Comparison of ENCODE assay signal across 11 cellular contexts in the genomic region with DNA sequence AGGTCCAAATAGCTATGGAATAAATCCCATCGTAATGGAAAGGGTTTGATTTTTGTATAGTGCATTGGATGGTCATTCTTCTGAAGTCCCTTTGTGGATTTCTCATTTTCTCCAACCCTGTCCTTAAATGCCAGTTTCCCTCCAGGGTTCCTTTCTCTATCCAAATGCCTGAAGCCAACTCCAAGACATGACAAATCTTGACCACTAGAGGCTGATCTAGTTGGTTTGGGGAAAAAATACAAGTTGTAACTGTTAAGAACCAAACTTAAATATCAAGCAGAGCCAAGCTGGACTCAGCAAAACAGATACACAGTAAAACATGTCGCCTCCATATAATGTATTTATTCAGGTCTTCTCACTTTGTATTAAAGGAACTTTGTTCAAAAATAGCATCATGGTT. TPM values are rescaled to one million over a fixed set of nuclear protein-coding genes. Genes with fewer than 3 reads are reported as not detected.
DNase-seq lines count a peak whose midpoint lies in the region; ATAC-seq, FAIRE-seq and TF ChIP-seq lines count a peak whose summit lies in the region.
"Had no signal": no experiment of that assay in that cellular context is flagged by ENCODE, and none has a peak within 500 bp of the region (broad histone marks: within the 10 kb centered on the region; RNA-seq: fewer than 3 reads in every experiment).

No MANE protein-coding gene starts in this region.

- FAIRE-seq in H54 (lab: Jason Lieb, UNC) = peak; percentile 41
- FAIRE-seq: TTC549 had no signal

- peak; percentile 30; the same call in 1 of the 2 replicates for TF ChIP-seq CTCF in BE2C (IDR thresholded peaks at IDR 0.05; ENCODE audit: low read depth, low read length)
- TF ChIP-seq CTCF in Calu3 (IDR thresholded peaks at IDR 0.05; ENCODE audit: unreplicated experiment) = no peak
- peak in 1 of 6 experiments; percentile 15 for TF ChIP-seq CTCF in upper lobe of left lung (IDR thresholded peaks at IDR 0.05)

- H3K9me3 ChIP-seq in BE2C (no peaks in the 10 kb centered on the region), upper lobe of left lung (no peaks in the 10 kb centered on the region)

- TF ChIP-seq EP300 in upper lobe of left lung (IDR thresholded peaks at IDR 0.05) = no peak

- H3K36me3 Mint-ChIP-seq in Calu3 (ENCODE audit: insufficient read depth, unreplicated experiment) = no peaks in the 10 kb centered on the region
- H3K36me3 Mint-ChIP-seq: activated naive CD4-positive, alpha-beta T cell treated with anti-CD3 and anti-CD28 coated beads, Interleukin-2, amount 50 U/mL, for 24 hours had no signal

- no peak for TF ChIP-seq POLR2A in H54 (IDR thresholded peaks at IDR 0.05; ENCODE audit: low read depth, low read length)
- TF ChIP-seq POLR2A in upper lobe of left lung (IDR thresholded peaks at IDR 0.05) = no peak

- DNase-seq in BE2C = no peak
- DNase-seq in H54 (ENCODE audit: insufficient read length, low spot score) = peak; percentile 20
- DNase-seq in amniotic stem cell (lab: John Stamatoyannopoulos, UW) = peak; percentile 1
- peak; percentile 39 for DNase-seq in iPS-NIHi11 (ENCODE audit: low spot score)
- no peak for DNase-seq in stimulated activated CD4-positive, alpha-beta T cell treated with anti-CD3 and anti-CD28 coated beads, Interleukin-4, amount 100 ng/mL, for 24 hours
- DNase-seq in Calu3 = no peak
- no peak for DNase-seq in D341Med (ENCODE audit: low spot score)
- DNase-seq in upper lobe of left lung = no peak
- DNase-seq: NCI-H510A had no signal

- H3K27me3 Mint-ChIP-seq in Calu3 (ENCODE audit: unreplicated experiment) = peaks cover 9% of the 10 kb centered on the region

- no peak overlapping the region for H3K27ac Mint-ChIP-seq in Calu3 (ENCODE audit: unreplicated experiment)
- H3K27ac Mint-ChIP-seq: activated naive CD4-positive, alpha-beta T cell treated with anti-CD3 and anti-CD28 coated beads, Interleukin-2, amount 50 U/mL, for 24 hours had no signal

- WGBS in upper lobe of left lung, 2 donors = 56 to 57% methylated on average over 2 of the region's 2 CpGs

- CTCF ChIA-PET in Calu3 (lab: Charles Lee) = no interaction called here

- BruUV-seq in Calu3 (replicated peaks; lab: Mats Ljungman, UMichigan) = no TSS peak

- H3K4me3 ChIP-seq in BE2C (ENCODE audit: low read depth, low read length) (no peak overlapping the region), upper lobe of left lung (no peak overlapping the region)

- no peaks in the 10 kb centered on the region for H3K9me3 Mint-ChIP-seq in Calu3 (ENCODE audit: low read depth, unreplicated experiment)
- H3K9me3 Mint-ChIP-seq: activated naive CD4-positive, alpha-beta T cell treated with anti-CD3 and anti-CD28 coated beads, Interleukin-2, amount 50 U/mL, for 24 hours had no signal

- no peaks in the 10 kb centered on the region for H3K36me3 ChIP-seq in BE2C
- H3K36me3 ChIP-seq in upper lobe of left lung = no peaks in the 10 kb centered on the region

- intact Hi-C loops in Calu3 (cut with micrococcal nuclease; ENCODE audit: unreplicated experiment) = loop anchor here (5.0 kb wide), 1 partner anchor 175 kb away; no protein-coding TSS in a partner anchor

- no peak overlapping the region for H3K4me3 Mint-ChIP-seq in Calu3 (ENCODE audit: low read depth, unreplicated experiment)
- H3K4me3 Mint-ChIP-seq: activated naive CD4-positive, alpha-beta T cell treated with anti-CD3 and anti-CD28 coated beads, Interleukin-2, amount 50 U/mL, for 24 hours had no signal

- no peaks in the 10 kb centered on the region for H3K4me1 ChIP-seq in BE2C
- no peaks in the 10 kb centered on the region for H3K4me1 ChIP-seq in upper lobe of left lung

- ATAC-seq in upper lobe of left lung (ENCODE audit: low FRiP score in 2 of 2) = no peak

- no peaks in the 10 kb centered on the region for H3K27me3 ChIP-seq in BE2C
- no peaks in the 10 kb centered on the region for H3K27me3 ChIP-seq in upper lobe of left lung

- no peak overlapping the region for H3K27ac ChIP-seq in upper lobe of left lung

- no peaks in the 10 kb centered on the region for H3K4me1 Mint-ChIP-seq in Calu3 (ENCODE audit: low read depth, unreplicated experiment)
- H3K4me1 Mint-ChIP-seq: activated naive CD4-positive, alpha-beta T cell treated with anti-CD3 and anti-CD28 coated beads, Interleukin-2, amount 50 U/mL, for 24 hours had no signal

RNA-seq across cellular contexts. Expression of a gene that starts 28.7 kb away (rescaled TPM):
- 2.1 TPM for polyA plus RNA-seq in BE2C (2012; ENCODE audit: insufficient read depth, insufficient read length, low read depth)
- total RNA-seq in Calu3 (2022) (6.1 and 7.0 TPM in 2 replicates), upper lobe of left lung (100 to 1,000 TPM in 1 of 6 donors, 10 to 100 TPM in 5; 22.3 to 114 (median 52.3) TPM)

Comparison
In these comparisons a context has a peak if more than half of its experiments do, and no peak if none do; other contexts are left out.
1. DNase-seq: peak in H54 (single experiment), amniotic stem cell (single experiment) and iPS-NIHi11 (single experiment); none in BE2C (single experiment), stimulated activated CD4-positive, alpha-beta T cell treated with anti-CD3 and anti-CD28 coated beads, Interleukin-4, amount 100 ng/mL, for 24 hours (single experiment), Calu3 (single experiment), D341Med (single experiment) and upper lobe of left lung (0 of 2).